ENCODE assay signal across 9 cellular contexts in the genomic region with DNA sequence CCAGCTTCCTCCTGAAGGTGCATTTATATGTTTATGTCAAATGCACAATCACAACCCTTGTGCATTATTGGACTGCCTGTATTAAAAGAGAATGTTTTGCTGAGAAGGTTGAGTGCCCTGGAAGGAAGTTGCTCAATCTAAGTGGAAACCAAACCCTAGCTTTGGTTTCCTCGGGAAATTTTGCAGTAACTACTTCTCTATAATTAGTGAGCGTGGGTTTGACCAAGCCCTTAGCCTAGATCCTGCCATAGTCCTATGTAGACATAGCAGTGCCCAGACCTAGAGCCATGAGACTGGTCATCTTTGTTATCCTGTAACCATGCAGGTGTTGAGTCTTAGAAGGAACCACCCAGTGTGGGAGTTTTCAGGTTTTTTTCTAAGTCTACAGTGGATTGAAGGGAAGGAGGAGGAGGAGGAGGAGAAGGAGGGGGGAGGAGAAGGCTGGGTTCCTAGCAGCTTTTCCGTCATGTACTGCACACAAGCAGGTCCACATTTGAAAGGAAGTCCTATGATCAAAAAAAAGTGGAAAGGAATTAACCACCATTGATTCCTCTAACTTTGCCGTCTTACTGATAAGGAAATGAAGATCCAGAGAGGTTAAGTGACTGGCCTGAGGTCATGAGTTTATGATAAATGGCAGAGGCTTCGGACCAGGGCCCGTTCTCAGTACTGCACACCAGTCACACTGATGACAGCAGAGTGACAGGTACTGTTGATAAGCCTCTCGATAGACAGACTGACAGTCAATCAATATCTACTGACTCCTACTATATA.
DNase-seq lines count a peak whose midpoint lies in the region; ATAC-seq and TF ChIP-seq lines count a peak whose summit lies in the region.
"Had no signal": no experiment of that assay in that cellular context is flagged by ENCODE, and none has a peak within 500 bp of the region (broad histone marks: within the 10 kb centered on the region; RNA-seq: fewer than 3 reads in every experiment).

No MANE protein-coding gene starts in this region.

- H3K36me3 ChIP-seq in fibroblast of lung (ENCODE audit: control insufficient read depth, insufficient read depth, low read length) (no peaks in the 10 kb centered on the region), subcutaneous abdominal adipose tissue (ENCODE audit: control insufficient read depth in 5 of 5, insufficient read depth in 5 of 5, low read length in 5 of 5) (no peaks in the 10 kb centered on the region), ascending aorta (no peaks in the 10 kb centered on the region)

- POLR2A ChIA-PET in activated CD4-positive, alpha-beta T cell treated with anti-CD3 and anti-CD28 coated beads, Interleukin-2, amount 10 ng/mL, durations not matched to agents 7 days and 5 days (lab: Charles Lee): no interaction called here
- POLR2A ChIA-PET in WTC11 (lab: Charles Lee): no interaction called here

- peak overlapping the region; percentile 67 for H3K4me3 ChIP-seq in NB4 (ENCODE audit: low read depth, low read length)
- H3K4me3 ChIP-seq in fibroblast of lung (replicated peaks in 1 of 4; ENCODE audit: control extremely low read depth in 1 of 4, insufficient read depth in 1 of 4, low read depth in 3 of 4, low read length in 4 of 4): no peak overlapping the region
- H3K4me3 ChIP-seq in subcutaneous abdominal adipose tissue (ENCODE audit: low read depth in 1 of 5, low read length in 5 of 5): no peak overlapping the region
- no peak overlapping the region for H3K4me3 ChIP-seq in ascending aorta

- peaks cover 4% of the 10 kb centered on the region for H3K36me3 Mint-ChIP-seq in activated CD4-positive, alpha-beta T cell treated with anti-CD3 and anti-CD28 coated beads, Interleukin-2, amount 10 ng/mL, durations not matched to agents 7 days and 5 days (ENCODE audit: low read depth)
- H3K36me3 Mint-ChIP-seq in WTC11: no peaks in the 10 kb centered on the region

- H3K9me3 ChIP-seq in fibroblast of lung (ENCODE audit: control insufficient read depth, insufficient read depth, low read depth, low read length) (no peaks in the 10 kb centered on the region), subcutaneous abdominal adipose tissue (ENCODE audit: control insufficient read depth in 5 of 5, low read length in 5 of 5) (no peaks in the 10 kb centered on the region), ascending aorta (no peaks in the 10 kb centered on the region)

- H3K4me3 Mint-ChIP-seq in activated CD4-positive, alpha-beta T cell treated with anti-CD3 and anti-CD28 coated beads, Interleukin-2, amount 10 ng/mL, durations not matched to agents 7 days and 5 days: no peak overlapping the region
- no peak overlapping the region for H3K4me3 Mint-ChIP-seq in WTC11

- H3K4me2 ChIP-seq in fibroblast of lung (ENCODE audit: extremely low read depth, insufficient read depth, low read length): peak overlapping the region; percentile 9

- H3K27ac ChIP-seq in fibroblast of lung (ENCODE audit: insufficient read depth, low read length) (no peak overlapping the region), subcutaneous abdominal adipose tissue (ENCODE audit: low read depth, low read length) (peak overlapping the region; percentile 34), ascending aorta (peak overlapping the region in 1 of 2 donors; percentile 8)

- no peak for TF ChIP-seq CTCF in NB4 (IDR thresholded peaks at IDR 0.05; ENCODE audit: low read depth, low read length)
- TF ChIP-seq CTCF in fibroblast of lung (conservative IDR thresholded peaks at IDR 0.05 in 1 of 2, IDR thresholded peaks at IDR 0.05 in 1 of 2; ENCODE audit: low read depth in 1 of 2, low read length in 2 of 2): no peak
- no peak for TF ChIP-seq CTCF in WTC11 (IDR thresholded peaks at IDR 0.05)
- no peak for TF ChIP-seq CTCF in ascending aorta (IDR thresholded peaks at IDR 0.05)

- no peak for DNase-seq in activated CD4-positive, alpha-beta T cell treated with anti-CD3 and anti-CD28 coated beads, Interleukin-2, amount 10 ng/mL, durations not matched to agents 7 days and 5 days
- DNase-seq in activated CD4-positive, alpha-beta T cell treated with anti-CD3 and anti-CD28 coated beads for 4 hours: no peak
- DNase-seq in NB4 (ENCODE audit: low read depth) (peak; percentile 92), fibroblast of lung (ENCODE audit: low read depth in 2 of 2) (no peak), WTC11 (ENCODE audit: low spot score) (no peak), ascending aorta (ENCODE audit: low spot score in 2 of 2) (no peak), DMS53 (lab: John Stamatoyannopoulos, UW) (no peak)
- DNase-seq: cerebellar nuclear complex had no signal

- H3K4me1 ChIP-seq in fibroblast of lung (ENCODE audit: control insufficient read depth, extremely low read depth, insufficient read depth, low read length): peaks cover 13% of the 10 kb centered on the region
- peaks cover 8 to 73% (median 41%) of the 10 kb centered on the region in 5 donors for H3K4me1 ChIP-seq in subcutaneous abdominal adipose tissue (ENCODE audit: control insufficient read depth in 5 of 5, insufficient read depth in 5 of 5, low read length in 5 of 5)
- H3K4me1 ChIP-seq in ascending aorta: no peaks in the 10 kb centered on the region

- peak overlapping the region; percentile 48 for H3K27ac Mint-ChIP-seq in activated CD4-positive, alpha-beta T cell treated with anti-CD3 and anti-CD28 coated beads, Interleukin-2, amount 10 ng/mL, durations not matched to agents 7 days and 5 days
- no peak overlapping the region for H3K27ac Mint-ChIP-seq in WTC11

- no peaks in the 10 kb centered on the region for H3K9me3 Mint-ChIP-seq in activated CD4-positive, alpha-beta T cell treated with anti-CD3 and anti-CD28 coated beads, Interleukin-2, amount 10 ng/mL, durations not matched to agents 7 days and 5 days
- H3K9me3 Mint-ChIP-seq in WTC11: no peaks in the 10 kb centered on the region

- CTCF ChIA-PET in activated CD4-positive, alpha-beta T cell treated with anti-CD3 and anti-CD28 coated beads, Interleukin-2, amount 10 ng/mL, durations not matched to agents 7 days and 5 days (lab: Charles Lee): interaction anchor here (0.6 to 1.9 kb wide), 2 partner anchors 9 to 15 kb away, joined by 3 to 7 read pairs; no protein-coding TSS in a partner anchor
- CTCF ChIA-PET in WTC11 (lab: Charles Lee): interaction anchor here (0.9 kb wide), 1 partner anchor 33 kb away, joined by 3 read pairs; no protein-coding TSS in a partner anchor

- no peaks in the 10 kb centered on the region for H3K27me3 ChIP-seq in fibroblast of lung (ENCODE audit: control insufficient read depth, insufficient read depth, low read length)
- no peaks in the 10 kb centered on the region for H3K27me3 ChIP-seq in subcutaneous abdominal adipose tissue (ENCODE audit: control insufficient read depth in 5 of 5, insufficient read depth in 4 of 5, low read length in 5 of 5)
- no peaks in the 10 kb centered on the region for H3K27me3 ChIP-seq in ascending aorta

- TF ChIP-seq POLR2A in NB4 (IDR thresholded peaks at IDR 0.05; ENCODE audit: extremely low read depth, insufficient read length): peak; percentile 43

- no peak overlapping the region for H2AFZ ChIP-seq in fibroblast of lung (ENCODE audit: low read length)

- ATAC-seq in WTC11: no peak

- no peak overlapping the region for H3K9ac ChIP-seq in fibroblast of lung (ENCODE audit: insufficient read depth, low read length)
- H3K9ac ChIP-seq in subcutaneous abdominal adipose tissue (ENCODE audit: low read length in 5 of 5): no peak overlapping the region

- H3K4me1 Mint-ChIP-seq in activated CD4-positive, alpha-beta T cell treated with anti-CD3 and anti-CD28 coated beads, Interleukin-2, amount 10 ng/mL, durations not matched to agents 7 days and 5 days: peaks cover 40% of the 10 kb centered on the region
- H3K4me1 Mint-ChIP-seq in WTC11: peaks cover 7% of the 10 kb centered on the region; the same call in 1 of the 2 replicates

- intact Hi-C loops in ascending aorta (cut with DNase I): loop anchor here (5.0 kb wide), 1 partner anchor 42 kb away; no protein-coding TSS in a partner anchor

- H3K27me3 Mint-ChIP-seq in activated CD4-positive, alpha-beta T cell treated with anti-CD3 and anti-CD28 coated beads, Interleukin-2, amount 10 ng/mL, durations not matched to agents 7 days and 5 days: no peaks in the 10 kb centered on the region
- peaks cover 3% of the 10 kb centered on the region; the same call in 1 of the 2 replicates for H3K27me3 Mint-ChIP-seq in WTC11 (ENCODE audit: low read depth)

- no peaks in the 10 kb centered on the region for H3K79me2 ChIP-seq in fibroblast of lung (ENCODE audit: control insufficient read depth, insufficient read depth, low read length)

- no peaks in the 10 kb centered on the region for H4K20me1 ChIP-seq in fibroblast of lung (ENCODE audit: control insufficient read depth, extremely low read depth, insufficient read depth, low read length)

TF ChIP-seq in WTC11, 78 proteins besides CTCF, POLR2A, EP300 and RAD21 (continues in another document):
- TF ChIP-seq AR (CRISPR knock-in tag; IDR thresholded peaks at IDR 0.05) (no peak), ELF4 (CRISPR knock-in tag; IDR thresholded peaks at IDR 0.05; ENCODE audit: low read depth) (no peak), SOX15 (CRISPR knock-in tag; IDR thresholded peaks at IDR 0.05) (no peak), ZNF671 (CRISPR knock-in tag; IDR thresholded peaks at IDR 0.05) (no peak), NR2C2 (CRISPR knock-in tag; IDR thresholded peaks at IDR 0.05) (no peak)
